In the genomic region with DNA sequence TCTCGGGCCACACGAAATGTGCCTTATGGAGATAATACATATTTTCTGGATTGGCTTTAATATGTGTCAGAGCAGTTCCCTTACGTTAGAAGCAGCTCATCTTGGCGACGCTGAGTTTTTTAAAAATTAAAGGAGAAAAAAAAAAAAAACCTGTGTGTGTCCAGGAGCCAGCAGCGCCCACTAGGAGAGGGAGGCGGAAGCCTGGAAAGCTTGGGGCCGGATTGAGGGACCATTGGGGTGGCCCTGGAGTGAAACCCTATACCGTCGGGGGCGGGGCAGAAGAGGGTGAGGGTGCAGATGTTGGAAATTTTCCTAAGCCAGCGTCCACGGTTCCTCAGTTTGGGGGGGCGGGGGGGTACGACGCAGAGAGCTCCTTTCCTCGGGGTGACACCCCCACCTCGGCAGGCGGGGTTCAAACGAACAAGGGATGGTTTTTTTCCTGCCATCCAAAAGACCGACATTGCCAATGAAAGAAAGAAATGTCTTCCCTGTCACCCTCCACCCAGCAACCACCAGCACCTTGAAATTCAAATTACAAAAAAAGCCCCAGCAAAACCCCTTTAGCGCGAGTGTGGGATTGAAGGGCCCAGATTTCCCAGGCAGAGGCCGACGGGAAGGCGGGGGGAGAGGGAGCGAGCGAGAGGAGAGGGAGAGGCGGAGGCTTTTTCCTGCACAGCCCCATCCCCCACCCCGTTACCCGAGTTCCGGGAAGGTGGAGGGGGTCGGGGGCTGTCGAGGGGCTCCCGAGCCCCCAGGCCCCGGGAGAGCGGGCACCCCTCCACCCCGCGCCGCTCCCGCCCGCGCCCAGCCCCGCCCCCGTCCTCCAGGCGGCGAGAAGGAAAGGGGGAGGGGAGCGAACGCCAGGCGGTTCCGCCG, we compare ENCODE assay signal across 8 cellular contexts. TPM values are rescaled to one million over a fixed set of nuclear protein-coding genes. Genes with fewer than 3 reads are reported as not detected.
DNase-seq lines count a peak whose midpoint lies in the region; ATAC-seq and TF ChIP-seq lines count a peak whose summit lies in the region.

No MANE protein-coding gene starts in this region.

- peak; percentile 19 for DNase-seq in activated CD4-positive, alpha-beta T cell treated with anti-CD3 and anti-CD28 coated beads for 36 hours
- no peak for DNase-seq in activated CD4-positive, alpha-beta T cell treated with anti-CD3 and anti-CD28 coated beads, Interleukin-2, amount 50 U/mL, for 4 hours
- DNase-seq in NCI-H146 (lab: John Stamatoyannopoulos, UW): peak; percentile 71
- peak; percentile 80 for DNase-seq in fibroblast of villous mesenchyme (ENCODE audit: low read depth)
- DNase-seq in NK-92 treated with Interleukin-12 subunit alpha and Interleukin-12 subunit beta, amount 100 ng/mL, for 24 hours (lab: John Stamatoyannopoulos, UW): no peak

- CTCF ChIA-PET in activated CD4-positive, alpha-beta T cell treated with anti-CD3 and anti-CD28 coated beads for 36 hours (lab: Charles Lee): no interaction called here

- no peaks in the 10 kb centered on the region for H3K9me3 Mint-ChIP-seq in activated CD4-positive, alpha-beta T cell treated with anti-CD3 and anti-CD28 coated beads for 36 hours (ENCODE audit: low read depth)
- no peaks in the 10 kb centered on the region for H3K9me3 Mint-ChIP-seq in activated T-helper 17 cell treated with anti-CD3 and anti-CD28 coated beads, Interleukin-2, amount 50 U/mL, for 72 hours
- no peaks in the 10 kb centered on the region for H3K9me3 Mint-ChIP-seq in nephron

- no peaks in the 10 kb centered on the region for H3K36me3 Mint-ChIP-seq in activated CD4-positive, alpha-beta T cell treated with anti-CD3 and anti-CD28 coated beads for 36 hours (ENCODE audit: low read depth)
- no peaks in the 10 kb centered on the region for H3K36me3 Mint-ChIP-seq in activated T-helper 17 cell treated with anti-CD3 and anti-CD28 coated beads, Interleukin-2, amount 50 U/mL, for 72 hours (ENCODE audit: low read depth)
- peaks cover 7% of the 10 kb centered on the region for H3K36me3 Mint-ChIP-seq in nephron (ENCODE audit: low read depth)

- TF ChIP-seq CTCF in fibroblast of villous mesenchyme (IDR thresholded peaks at IDR 0.05; ENCODE audit: insufficient read depth, low read depth, low read length): peak; percentile 23
- peak; percentile 23 to 45 (median 33) for TF ChIP-seq CTCF in nephron (IDR thresholded peaks at IDR 0.05; ENCODE audit: unreplicated experiment in 3 of 3)

- H3K4me1 Mint-ChIP-seq in activated CD4-positive, alpha-beta T cell treated with anti-CD3 and anti-CD28 coated beads for 36 hours: no peaks in the 10 kb centered on the region
- H3K4me1 Mint-ChIP-seq in activated T-helper 17 cell treated with anti-CD3 and anti-CD28 coated beads, Interleukin-2, amount 50 U/mL, for 72 hours: no peaks in the 10 kb centered on the region
- H3K4me1 Mint-ChIP-seq in nephron: peaks cover 38% of the 10 kb centered on the region

- H3K27me3 Mint-ChIP-seq in activated CD4-positive, alpha-beta T cell treated with anti-CD3 and anti-CD28 coated beads for 36 hours: peaks cover 10% of the 10 kb centered on the region
- H3K27me3 Mint-ChIP-seq in activated T-helper 17 cell treated with anti-CD3 and anti-CD28 coated beads, Interleukin-2, amount 50 U/mL, for 72 hours: peaks cover 6% of the 10 kb centered on the region
- no peaks in the 10 kb centered on the region for H3K27me3 Mint-ChIP-seq in nephron (ENCODE audit: low read depth)

- no peak overlapping the region for H3K27ac Mint-ChIP-seq in activated CD4-positive, alpha-beta T cell treated with anti-CD3 and anti-CD28 coated beads for 36 hours
- no peak overlapping the region for H3K27ac Mint-ChIP-seq in activated T-helper 17 cell treated with anti-CD3 and anti-CD28 coated beads, Interleukin-2, amount 50 U/mL, for 72 hours
- H3K27ac Mint-ChIP-seq in nephron: peak overlapping the region; percentile 98 to 100 (median 99)

- no peak for ATAC-seq in activated CD4-positive, alpha-beta T cell treated with anti-CD3 and anti-CD28 coated beads for 36 hours
- no peak for ATAC-seq in activated T-helper 17 cell treated with anti-CD3 and anti-CD28 coated beads, Interleukin-2, amount 50 U/mL, for 72 hours (replicated peaks)
- no peak for ATAC-seq in GM19452 (IDR thresholded peaks at IDR 0.05; ENCODE audit: unreplicated experiment)

- peak overlapping the region; percentile 69 for H3K4me3 Mint-ChIP-seq in activated CD4-positive, alpha-beta T cell treated with anti-CD3 and anti-CD28 coated beads for 36 hours
- peak overlapping the region; percentile 67 for H3K4me3 Mint-ChIP-seq in activated T-helper 17 cell treated with anti-CD3 and anti-CD28 coated beads, Interleukin-2, amount 50 U/mL, for 72 hours
- H3K4me3 Mint-ChIP-seq in nephron: peak overlapping the region; percentile 96 to 99 (median 98)

- intact Hi-C loops in activated CD4-positive, alpha-beta T cell treated with anti-CD3 and anti-CD28 coated beads for 36 hours (cut with DNase I, micrococcal nuclease): no loop called here

- POLR2A ChIA-PET in activated CD4-positive, alpha-beta T cell treated with anti-CD3 and anti-CD28 coated beads for 36 hours (lab: Charles Lee): interaction anchor here (0.6 kb wide), 1 partner anchor 561 kb away, joined by 4 read pairs; no protein-coding TSS in a partner anchor

- peak overlapping the region; percentile 81 for H3K4me3 ChIP-seq in fibroblast of villous mesenchyme (ENCODE audit: low read depth, low read length)

RNA-seq across cellular contexts. Expression of a gene that starts 0.9 kb away (rescaled TPM):
- total RNA-seq in activated CD4-positive, alpha-beta T cell treated with anti-CD3 and anti-CD28 coated beads for 36 hours: under 1 TPM; 0.21 to 0.23 TPM
- under 1 TPM in 1 of 2 donors, not detected in 1; 0.53 TPM for total RNA-seq in activated T-helper 17 cell treated with anti-CD3 and anti-CD28 coated beads, Interleukin-2, amount 50 U/mL, for 72 hours
- 64.7 and 93.3 TPM in 2 replicates for total RNA-seq in fibroblast of villous mesenchyme

RNA-seq across cellular contexts. Expression of a gene that starts 17.6 kb away (rescaled TPM):
- 1 to 10 TPM; 3.5 to 3.8 TPM for total RNA-seq in activated CD4-positive, alpha-beta T cell treated with anti-CD3 and anti-CD28 coated beads for 36 hours
- total RNA-seq in activated T-helper 17 cell treated with anti-CD3 and anti-CD28 coated beads, Interleukin-2, amount 50 U/mL, for 72 hours: 1 to 10 TPM in 1 of 2 donors, under 1 TPM in 1; 0.77 to 1.1 TPM
- 17.7 and 24.6 TPM in 2 replicates for total RNA-seq in fibroblast of villous mesenchyme

Comparison
In these comparisons a context has a peak if more than half of its experiments do, and no peak if none do; other contexts are left out.
1. DNase-seq: peak in activated CD4-positive, alpha-beta T cell treated with anti-CD3 and anti-CD28 coated beads for 36 hours (single experiment), NCI-H146 (single experiment) and fibroblast of villous mesenchyme (single experiment); none in activated CD4-positive, alpha-beta T cell treated with anti-CD3 and anti-CD28 coated beads, Interleukin-2, amount 50 U/mL, for 4 hours (0 of 2) and NK-92 treated with Interleukin-12 subunit alpha and Interleukin-12 subunit beta, amount 100 ng/mL, for 24 hours (single experiment).
2. H3K27ac Mint-ChIP-seq: peak in nephron (3 of 3); none in activated CD4-positive, alpha-beta T cell treated with anti-CD3 and anti-CD28 coated beads for 36 hours (single experiment) and activated T-helper 17 cell treated with anti-CD3 and anti-CD28 coated beads, Interleukin-2, amount 50 U/mL, for 72 hours (single experiment).
3. RNA of a gene that starts 0.9 kb away (total RNA-seq): 64.7 to 93.3 TPM in fibroblast of villous mesenchyme; 0.53 TPM in activated T-helper 17 cell treated with anti-CD3 and anti-CD28 coated beads, Interleukin-2, amount 50 U/mL, for 72 hours and 0.21 to 0.23 TPM in activated CD4-positive, alpha-beta T cell treated with anti-CD3 and anti-CD28 coated beads for 36 hours; every median in the first group is over 10 times any median in the second.
4. Peak in every context shown above with its lines, with median percentiles within 50 percentile points of each other: H3K4me3 Mint-ChIP-seq.